1 cellular context compared by ENCODE assay signal in the genomic region with DNA sequence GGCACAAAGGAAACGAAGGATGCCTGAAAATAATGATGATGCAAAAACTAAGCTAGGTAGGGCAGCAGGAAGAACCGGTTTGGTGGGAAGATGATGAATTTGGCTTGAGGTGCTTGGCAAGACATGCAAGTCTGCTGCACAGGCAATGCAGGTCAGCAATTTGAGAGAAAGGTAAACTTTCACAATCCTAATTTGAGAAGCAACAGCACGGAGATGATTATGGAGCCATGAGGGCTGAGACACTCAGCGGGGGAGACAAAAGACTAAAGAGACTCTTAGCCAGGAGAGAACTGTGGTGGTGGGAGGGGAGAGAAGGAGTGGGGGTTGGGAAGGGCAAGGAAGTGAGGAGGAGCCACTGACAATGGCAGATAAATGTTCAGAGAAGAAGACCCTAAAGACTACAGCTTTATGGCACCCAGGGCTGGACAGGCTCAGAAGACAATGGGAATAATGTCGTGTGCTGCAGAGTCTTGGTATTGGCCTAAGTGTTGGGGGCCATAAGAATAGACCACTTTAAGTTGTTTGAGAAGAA.
TF ChIP-seq lines count a peak whose summit lies in the region.

No MANE protein-coding gene starts in this region.

TF ChIP-seq in IMR-90, 13 proteins besides CTCF, POLR2A, EP300 and RAD21 (continued from another document):
- TF ChIP-seq, protein P1, sequence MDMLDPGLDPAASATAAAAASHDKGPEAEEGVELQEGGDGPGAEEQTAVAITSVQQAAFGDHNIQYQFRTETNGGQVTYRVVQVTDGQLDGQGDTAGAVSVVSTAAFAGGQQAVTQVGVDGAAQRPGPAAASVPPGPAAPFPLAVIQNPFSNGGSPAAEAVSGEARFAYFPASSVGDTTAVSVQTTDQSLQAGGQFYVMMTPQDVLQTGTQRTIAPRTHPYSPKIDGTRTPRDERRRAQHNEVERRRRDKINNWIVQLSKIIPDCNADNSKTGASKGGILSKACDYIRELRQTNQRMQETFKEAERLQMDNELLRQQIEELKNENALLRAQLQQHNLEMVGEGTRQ (IDR thresholded peaks at IDR 0.05; ENCODE audit: low read depth, low read length) = no peak
- TF ChIP-seq RFX5 (IDR thresholded peaks at IDR 0.05; ENCODE audit: low read depth, low read length) (no peak), BHLHE40 (IDR thresholded peaks at IDR 0.05; ENCODE audit: low read depth, low read length) (no peak), MAFK (IDR thresholded peaks at IDR 0.05; ENCODE audit: low read depth, low read length) (no peak), FOS (IDR thresholded peaks at IDR 0.05; ENCODE audit: low read depth, low read length) (no peak), CHD1 (IDR thresholded peaks at IDR 0.05; ENCODE audit: low read depth, low read length) (no peak), SMC3 (IDR thresholded peaks at IDR 0.05; ENCODE audit: low read depth, low read length) (no peak)
- TF ChIP-seq, protein P2, sequence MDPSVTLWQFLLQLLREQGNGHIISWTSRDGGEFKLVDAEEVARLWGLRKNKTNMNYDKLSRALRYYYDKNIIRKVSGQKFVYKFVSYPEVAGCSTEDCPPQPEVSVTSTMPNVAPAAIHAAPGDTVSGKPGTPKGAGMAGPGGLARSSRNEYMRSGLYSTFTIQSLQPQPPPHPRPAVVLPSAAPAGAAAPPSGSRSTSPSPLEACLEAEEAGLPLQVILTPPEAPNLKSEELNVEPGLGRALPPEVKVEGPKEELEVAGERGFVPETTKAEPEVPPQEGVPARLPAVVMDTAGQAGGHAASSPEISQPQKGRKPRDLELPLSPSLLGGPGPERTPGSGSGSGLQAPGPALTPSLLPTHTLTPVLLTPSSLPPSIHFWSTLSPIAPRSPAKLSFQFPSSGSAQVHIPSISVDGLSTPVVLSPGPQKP (IDR thresholded peaks at IDR 0.05; ENCODE audit: borderline replicate concordance, low read depth, low read length) = no peak
